23 cellular contexts compared by ENCODE assay signal in genomic region chr3:141909408-141909807, GRCh38.
"Had no signal": no experiment of that assay in that cellular context is flagged by ENCODE, and none has a peak within 500 bp of the region (broad histone marks: within the 10 kb centered on the region; RNA-seq: fewer than 3 reads in every experiment).

No MANE protein-coding gene starts in this region.

- H3K27ac ChIP-seq: adrenal gland, breast epithelium, esophagus muscularis mucosa, heart right ventricle, left ventricle myocardium inferior, neural progenitor cell, tibial nerve, uterus had no signal

- H3K27me3 Mint-ChIP-seq: activated CD4-positive, alpha-beta T cell treated with anti-CD3 and anti-CD28 coated beads, Interleukin-2, amount 10 ng/mL, durations not matched to agents 7 days and 5 days; activated naive CD4-positive, alpha-beta T cell treated with anti-CD3 and anti-CD28 coated beads, Interleukin-2, amount 10 ng/mL, durations not matched to agents 7 days and 5 days; naive B cell; progenitor cell of endocrine pancreas; T-cell had no signal

- H3K4me1 Mint-ChIP-seq: neural progenitor cell had no signal

- H3K4me1 ChIP-seq: adrenal gland, breast epithelium, esophagus muscularis mucosa, heart right ventricle, left ventricle myocardium inferior, neural progenitor cell, tibial nerve, uterus had no signal

- H3K36me3 ChIP-seq: breast epithelium, uterus had no signal

- ATAC-seq: heart right ventricle, mucosa of descending colon, T-cell had no signal

- H3K27me3 ChIP-seq: adrenal gland, breast epithelium, esophagus muscularis mucosa, heart right ventricle, neural progenitor cell, tibial nerve, uterus had no signal

- H3K27ac Mint-ChIP-seq: activated CD4-positive, alpha-beta T cell treated with anti-CD3 and anti-CD28 coated beads, Interleukin-2, amount 10 ng/mL, durations not matched to agents 7 days and 5 days; activated naive CD4-positive, alpha-beta T cell treated with anti-CD3 and anti-CD28 coated beads, Interleukin-2, amount 10 ng/mL, durations not matched to agents 7 days and 5 days; neural progenitor cell had no signal

- DNase-seq: activated CD4-positive, alpha-beta T cell treated with anti-CD3 and anti-CD28 coated beads, Interleukin-2, amount 10 ng/mL, durations not matched to agents 7 days and 5 days; activated CD4-positive, CD25-positive, alpha-beta regulatory T cell; activated CD8-positive, alpha-beta memory T cell treated with anti-CD3 and anti-CD28 coated beads for 24 hours; activated CD8-positive, alpha-beta memory T cell treated with anti-CD3 and anti-CD28 coated beads, Interleukin-2, amount 50 U/mL, for 48 hours; activated naive CD4-positive, alpha-beta T cell treated with anti-CD3 and anti-CD28 coated beads, Interleukin-2, amount 10 ng/mL, durations not matched to agents 7 days and 5 days; effector CD4-positive, alpha-beta T cell; heart right ventricle; immature natural killer cell; kidney glomerular epithelial cell; left ventricle myocardium inferior; mucosa of descending colon; naive B cell; stimulated activated naive CD4-positive, alpha-beta T cell; substantia nigra; T-cell; T1000; uterus had no signal

- H3K9me3 ChIP-seq: adrenal gland, breast epithelium, esophagus muscularis mucosa, heart right ventricle, left ventricle myocardium inferior, mucosa of descending colon, tibial nerve, uterus had no signal

- H3K4me3 ChIP-seq: adrenal gland, breast epithelium, esophagus muscularis mucosa, heart right ventricle, left ventricle myocardium inferior, mucosa of descending colon, neural progenitor cell, tibial nerve, uterus had no signal

- H3K4me3 Mint-ChIP-seq: activated CD4-positive, alpha-beta T cell treated with anti-CD3 and anti-CD28 coated beads, Interleukin-2, amount 10 ng/mL, durations not matched to agents 7 days and 5 days; activated naive CD4-positive, alpha-beta T cell treated with anti-CD3 and anti-CD28 coated beads, Interleukin-2, amount 10 ng/mL, durations not matched to agents 7 days and 5 days; immature natural killer cell; naive B cell; neural progenitor cell; T-cell had no signal

- H3K9me3 Mint-ChIP-seq: immature natural killer cell had no signal
